ENCODE assay signal across 8 cellular contexts in genomic region chr9:4228606-4229005, GRCh38.
DNase-seq lines count a peak whose midpoint lies in the region; ATAC-seq and TF ChIP-seq lines count a peak whose summit lies in the region.

No MANE protein-coding gene starts in this region.

- no peak for TF ChIP-seq EP300 in tibial nerve (IDR thresholded peaks at IDR 0.05)

- intact Hi-C loops in heart left ventricle (cut with DNase I), result loop anchor here in 9 of 10 donors (2.0 to 10.0 kb wide), 7 partner anchors 94 to 764 kb away; no protein-coding TSS in a partner anchor
- intact Hi-C loops in CD4-positive, alpha-beta T cell (cut with DNase I, micrococcal nuclease), result loop anchor here in 1 of 2 experiments (10.0 kb wide), 1 partner anchor 764 kb away; no protein-coding TSS in a partner anchor

- DNase-seq in activated naive CD8-positive, alpha-beta T cell treated with anti-CD3 and anti-CD28 coated beads, Interleukin-2, amount 10 ng/mL, durations not matched to agents 7 days and 5 days, result no peak
- no peak for DNase-seq in activated naive CD8-positive, alpha-beta T cell treated with anti-CD3 and anti-CD28 coated beads, Interleukin-2, amount 50 U/mL, for 24 hours
- no peak for DNase-seq in RWPE1 (ENCODE audit: low spot score)
- no peak for DNase-seq in heart left ventricle
- no peak for DNase-seq in tibial nerve (ENCODE audit: low spot score in 2 of 2)
- DNase-seq in CD4-positive, alpha-beta T cell, result no peak
- DNase-seq in stimulated activated CD4-positive, alpha-beta T cell treated with anti-CD3 and anti-CD28 coated beads, Interleukin-4, amount 100 ng/mL, for 4 hours, result no peak

- H3K36me3 ChIP-seq in heart left ventricle (no peaks in the 10 kb centered on the region), tibial nerve (no peaks in the 10 kb centered on the region)

- H3K4me1 Mint-ChIP-seq in activated naive CD8-positive, alpha-beta T cell treated with anti-CD3 and anti-CD28 coated beads, Interleukin-2, amount 10 ng/mL, durations not matched to agents 7 days and 5 days, result peaks cover 7% of the 10 kb centered on the region
- peaks cover 20% of the 10 kb centered on the region for H3K4me1 Mint-ChIP-seq in activated naive CD8-positive, alpha-beta T cell treated with anti-CD3 and anti-CD28 coated beads, Interleukin-2, amount 50 U/mL, for 24 hours
- peaks cover 4% of the 10 kb centered on the region for H3K4me1 Mint-ChIP-seq in CD4-positive, alpha-beta T cell (ENCODE audit: low read depth)

- H3K27me3 ChIP-seq in heart left ventricle, result no peaks in the 10 kb centered on the region
- H3K27me3 ChIP-seq in tibial nerve, result no peaks in the 10 kb centered on the region
- no peaks in the 10 kb centered on the region for H3K27me3 ChIP-seq in CD4-positive, alpha-beta T cell (ENCODE audit: control insufficient read depth, insufficient read depth, low read length)

- H3K9me3 Mint-ChIP-seq in activated naive CD8-positive, alpha-beta T cell treated with anti-CD3 and anti-CD28 coated beads, Interleukin-2, amount 10 ng/mL, durations not matched to agents 7 days and 5 days, result no peaks in the 10 kb centered on the region
- H3K9me3 Mint-ChIP-seq in activated naive CD8-positive, alpha-beta T cell treated with anti-CD3 and anti-CD28 coated beads, Interleukin-2, amount 50 U/mL, for 24 hours, result peaks cover 4% of the 10 kb centered on the region
- H3K9me3 Mint-ChIP-seq in CD4-positive, alpha-beta T cell, result no peaks in the 10 kb centered on the region

- H3K36me3 Mint-ChIP-seq in activated naive CD8-positive, alpha-beta T cell treated with anti-CD3 and anti-CD28 coated beads, Interleukin-2, amount 10 ng/mL, durations not matched to agents 7 days and 5 days, result no peaks in the 10 kb centered on the region
- no peaks in the 10 kb centered on the region for H3K36me3 Mint-ChIP-seq in activated naive CD8-positive, alpha-beta T cell treated with anti-CD3 and anti-CD28 coated beads, Interleukin-2, amount 50 U/mL, for 24 hours (ENCODE audit: low read depth)
- no peaks in the 10 kb centered on the region for H3K36me3 Mint-ChIP-seq in CD4-positive, alpha-beta T cell (ENCODE audit: low read depth)

- ATAC-seq in activated naive CD8-positive, alpha-beta T cell treated with anti-CD3 and anti-CD28 coated beads, Interleukin-2, amount 10 ng/mL, durations not matched to agents 7 days and 5 days (ENCODE audit: low read depth), result peak; percentile 58
- ATAC-seq in activated naive CD8-positive, alpha-beta T cell treated with anti-CD3 and anti-CD28 coated beads, Interleukin-2, amount 50 U/mL, for 24 hours, result no peak
- peak in 3 of 4 donors; percentile 60 to 71 (median 68) for ATAC-seq in heart left ventricle
- ATAC-seq in HG03097 (IDR thresholded peaks at IDR 0.05; ENCODE audit: low FRiP score, unreplicated experiment), result no peak
- no peak for ATAC-seq in CD4-positive, alpha-beta T cell (ENCODE audit: poor library complexity)

- no peak overlapping the region for H3K27ac Mint-ChIP-seq in activated naive CD8-positive, alpha-beta T cell treated with anti-CD3 and anti-CD28 coated beads, Interleukin-2, amount 10 ng/mL, durations not matched to agents 7 days and 5 days
- no peak overlapping the region for H3K27ac Mint-ChIP-seq in activated naive CD8-positive, alpha-beta T cell treated with anti-CD3 and anti-CD28 coated beads, Interleukin-2, amount 50 U/mL, for 24 hours
- no peak overlapping the region for H3K27ac Mint-ChIP-seq in CD4-positive, alpha-beta T cell

- POLR2A ChIA-PET in activated naive CD8-positive, alpha-beta T cell treated with anti-CD3 and anti-CD28 coated beads, Interleukin-2, amount 10 ng/mL, durations not matched to agents 7 days and 5 days (lab: Charles Lee), result no interaction called here
- POLR2A ChIA-PET in RWPE1 (lab: Yijun Ruan, JAX; ENCODE audit: low non-redundant PET), result no interaction called here
- POLR2A ChIA-PET in CD4-positive, alpha-beta T cell (lab: Charles Lee), result interaction anchor here (1.4 kb wide), 1 partner anchor 69 kb away, joined by 3 read pairs; no protein-coding TSS in a partner anchor

- peaks cover 2% of the 10 kb centered on the region for H3K27me3 Mint-ChIP-seq in activated naive CD8-positive, alpha-beta T cell treated with anti-CD3 and anti-CD28 coated beads, Interleukin-2, amount 10 ng/mL, durations not matched to agents 7 days and 5 days
- H3K27me3 Mint-ChIP-seq in activated naive CD8-positive, alpha-beta T cell treated with anti-CD3 and anti-CD28 coated beads, Interleukin-2, amount 50 U/mL, for 24 hours, result no peaks in the 10 kb centered on the region
- peaks cover 14% of the 10 kb centered on the region for H3K27me3 Mint-ChIP-seq in CD4-positive, alpha-beta T cell

- H3K9me3 ChIP-seq in heart left ventricle (peaks cover 0 to 6% (median 0%) of the 10 kb centered on the region in 12 donors), tibial nerve (no peaks in the 10 kb centered on the region)
- H3K9me3 ChIP-seq in CD4-positive, alpha-beta T cell (ENCODE audit: control insufficient read depth, low read length), result no peaks in the 10 kb centered on the region

- H3K4me3 Mint-ChIP-seq in activated naive CD8-positive, alpha-beta T cell treated with anti-CD3 and anti-CD28 coated beads, Interleukin-2, amount 10 ng/mL, durations not matched to agents 7 days and 5 days, result no peak overlapping the region
- H3K4me3 Mint-ChIP-seq in activated naive CD8-positive, alpha-beta T cell treated with anti-CD3 and anti-CD28 coated beads, Interleukin-2, amount 50 U/mL, for 24 hours, result no peak overlapping the region
- H3K4me3 Mint-ChIP-seq in CD4-positive, alpha-beta T cell, result no peak overlapping the region

- H3K4me1 ChIP-seq in heart left ventricle (peaks cover 0 to 10% (median 0%) of the 10 kb centered on the region in 12 donors), tibial nerve (peaks cover 0 to 7% (median 0%) of the 10 kb centered on the region in 4 donors)

- TF ChIP-seq POLR2A in heart left ventricle (IDR thresholded peaks at IDR 0.05), result no peak
- TF ChIP-seq POLR2A in tibial nerve (IDR thresholded peaks at IDR 0.05), result no peak

- TF ChIP-seq CTCF in RWPE1 (conservative IDR thresholded peaks at IDR 0.05; ENCODE audit: low read depth) (peak; percentile 30; the same call in 1 of the 2 replicates), heart left ventricle (IDR thresholded peaks at IDR 0.05) (peak; percentile 27 to 71 (median 54)), tibial nerve (IDR thresholded peaks at IDR 0.05) (peak in 4 of 5 experiments; percentile 43 to 60 (median 48))
- no peak for TF ChIP-seq CTCF in CD4-positive, alpha-beta T cell (IDR thresholded peaks at IDR 0.05)

- WGBS in heart left ventricle, 4 donors, result 81 to 95% (median 91%) methylated on average over 1 of the region's 1 CpG
- WGBS in tibial nerve, 2 donors, result 88 to 89% methylated on average over 1 of the region's 1 CpG

- H3K27ac ChIP-seq in RWPE1 (no peak overlapping the region), heart left ventricle (no peak overlapping the region), tibial nerve (no peak overlapping the region)
- H3K27ac ChIP-seq in CD4-positive, alpha-beta T cell (ENCODE audit: low read depth, low read length), result no peak overlapping the region

- CTCF ChIA-PET in RWPE1 (lab: Yijun Ruan, JAX), result interaction anchor here (0.6 to 1.2 kb wide), 2 partner anchors 150 to 161 kb away, joined by 3 to 7 read pairs; no protein-coding TSS in a partner anchor
- CTCF ChIA-PET in CD4-positive, alpha-beta T cell (lab: Charles Lee), result no interaction called here

- H3K4me3 ChIP-seq in heart left ventricle (no peak overlapping the region), tibial nerve (no peak overlapping the region)

Comparison
In these comparisons a context has a peak if more than half of its experiments do, and no peak if none do; other contexts are left out.
1. ATAC-seq: peak in activated naive CD8-positive, alpha-beta T cell treated with anti-CD3 and anti-CD28 coated beads, Interleukin-2, amount 10 ng/mL, durations not matched to agents 7 days and 5 days (single experiment) and heart left ventricle (3 of 4); none in activated naive CD8-positive, alpha-beta T cell treated with anti-CD3 and anti-CD28 coated beads, Interleukin-2, amount 50 U/mL, for 24 hours (single experiment), HG03097 (single experiment) and CD4-positive, alpha-beta T cell (single experiment).